ENCODE assay signal across 1 cellular context in genomic region chr4:83870551-83870950, GRCh38.
TF ChIP-seq lines count a peak whose summit lies in the region.

No MANE protein-coding gene starts in this region.

TF ChIP-seq in GM23338, 12 proteins besides CTCF, POLR2A, EP300 and RAD21 (continued from another document):
- TF ChIP-seq REST (IDR thresholded peaks at IDR 0.05; ENCODE audit: unreplicated experiment): no peak
- no peak for TF ChIP-seq ZNF462 (CRISPR knock-in tag; IDR thresholded peaks at IDR 0.05)
- TF ChIP-seq EZH2phosphoT487 (IDR thresholded peaks at IDR 0.05; ENCODE audit: unreplicated experiment): no peak
- TF ChIP-seq ZNF331 (CRISPR knock-in tag; IDR thresholded peaks at IDR 0.05; ENCODE audit: low read depth): no peak
- no peak for TF ChIP-seq EZH2 (IDR thresholded peaks at IDR 0.05; ENCODE audit: low read depth, unreplicated experiment)
- TF ChIP-seq CREB1 (CRISPR knock-in tag; IDR thresholded peaks at IDR 0.05; ENCODE audit: low read depth): no peak
- no peak for TF ChIP-seq ZNF114 (CRISPR knock-in tag; IDR thresholded peaks at IDR 0.05)
- no peak for TF ChIP-seq STAT1 (IDR thresholded peaks at IDR 0.05; ENCODE audit: unreplicated experiment)
